26 cellular contexts compared by ENCODE assay signal in genomic region chr10:89604200-89604599, GRCh38.
"Had no signal": no experiment of that assay in that cellular context is flagged by ENCODE, and none has a peak within 500 bp of the region (broad histone marks: within the 10 kb centered on the region; RNA-seq: fewer than 3 reads in every experiment).

No MANE protein-coding gene starts in this region.

- H3K9me3 ChIP-seq: stomach, suprapubic skin, testis, thoracic aorta, thyroid gland, tibial artery, tibial nerve, transverse colon, upper lobe of left lung, upper lobe of right lung, uterus, vagina had no signal

- H3K4me1 ChIP-seq: suprapubic skin, testis, tibial nerve, upper lobe of left lung, upper lobe of right lung, uterus, vagina had no signal

- ATAC-seq: stimulated activated effector memory CD8-positive, alpha-beta T cell treated with anti-CD3 and anti-CD28 coated beads, Interleukin-12 subunit alpha, Interleukin-12 subunit beta, amount 100 ng/mL, for 72 hours; stimulated activated memory B cell treated with anti-CD40 and anti-IgM and Interleukin-4, amounts not matched to agents 10 μg/mL and 1 μg/mL and 100 μg/mL, for 72 hours; stimulated activated naive B cell treated with anti-CD40 and anti-IgM and Interleukin-4, amounts not matched to agents 10 μg/mL and 1 μg/mL and 100 μg/mL, for 72 hours; stimulated activated naive CD8-positive, alpha-beta T cell treated with anti-CD3 and anti-CD28 coated beads, Interleukin-15, amount 100 ng/mL, for 72 hours; stimulated activated naive CD8-positive, alpha-beta T cell treated with anti-CD3 and anti-CD28 coated beads, Interleukin-15, Interleukin-2, amounts not matched to agents 100 U/mL and 50 U/mL, for 24 hours; upper lobe of right lung had no signal

- H3K4me3 ChIP-seq: stomach, suprapubic skin, testis, thoracic aorta, thyroid gland, tibial artery, tibial nerve, transverse colon, upper lobe of left lung, upper lobe of right lung, uterus, vagina had no signal

- H3K36me3 ChIP-seq: suprapubic skin, thoracic aorta, thyroid gland, upper lobe of left lung, upper lobe of right lung, uterus, vagina had no signal

- H3K27ac ChIP-seq: stomach, suprapubic skin, testis, thoracic aorta, thyroid gland, tibial artery, tibial nerve, transverse colon, upper lobe of left lung, upper lobe of right lung, uterus, vagina had no signal

- DNase-seq: stimulated activated CD4-positive, alpha-beta T cell treated with anti-CD3 and anti-CD28 coated beads, Interleukin-2, amount 100 ng/mL, for 48 hours; stimulated activated CD4-positive, alpha-beta T cell treated with anti-CD3 and anti-CD28 coated beads, Interleukin-4, amount 100 ng/mL, for 1 hour; stimulated activated CD4-positive, alpha-beta T cell treated with anti-CD3 and anti-CD28 coated beads, Interleukin-4, amount 100 ng/mL, for 24 hours; stimulated activated CD4-positive, alpha-beta T cell treated with anti-CD3 and anti-CD28 coated beads, Interleukin-4, amount 100 ng/mL, for 4 hours; stimulated activated CD8-positive, alpha-beta memory T cell treated with anti-CD3 and anti-CD28 coated beads, Interleukin-4, amount 100 ng/mL, for 48 hours; stimulated activated naive B cell treated with anti-CD40 and anti-IgM and Interleukin-4, amounts not matched to agents 10 μg/mL and 1 μg/mL and 100 μg/mL, for 72 hours; stimulated activated naive CD4-positive, alpha-beta T cell; stimulated activated naive CD4-positive, alpha-beta T cell treated with Interleukin-2 at 50 U/mL for 16 hours; stimulated activated naive CD8-positive, alpha-beta T cell treated with anti-CD3 and anti-CD28 coated beads, Interleukin-15, amount 100 ng/mL, for 72 hours; stimulated activated naive CD8-positive, alpha-beta T cell treated with anti-CD3 and anti-CD28 coated beads, Interleukin-15, Interleukin-2, amounts not matched to agents 100 U/mL and 50 U/mL, for 24 hours; stomach; substantia nigra; testis; thyroid gland; tibial artery; transverse colon; trophoblast cell; upper lobe of left lung; upper lobe of right lung; uterus had no signal
